11 cellular contexts compared by ENCODE assay signal in genomic region chrX:42290608-42291007, GRCh38.
DNase-seq lines count a peak whose midpoint lies in the region; ATAC-seq and TF ChIP-seq lines count a peak whose summit lies in the region.
"Had no signal": no experiment of that assay in that cellular context is flagged by ENCODE, and none has a peak within 500 bp of the region (broad histone marks: within the 10 kb centered on the region; RNA-seq: fewer than 3 reads in every experiment).

No MANE protein-coding gene starts in this region.

- no peaks in the 10 kb centered on the region for H3K27me3 ChIP-seq in body of pancreas
- no peaks in the 10 kb centered on the region for H3K27me3 ChIP-seq in liver (ENCODE audit: control insufficient read depth in 4 of 4, insufficient read depth in 4 of 4, low read length in 3 of 4)
- H3K27me3 ChIP-seq in neuronal stem cell (ENCODE audit: control insufficient read depth in 3 of 3, insufficient read depth in 3 of 3, low read depth in 1 of 3, low read length in 3 of 3), result no peaks in the 10 kb centered on the region

- H3K36me3 ChIP-seq in body of pancreas (replicated peaks in 1 of 2; ENCODE audit: insufficient read depth in 1 of 2, low read depth in 2 of 2) (no peaks in the 10 kb centered on the region), liver (ENCODE audit: control insufficient read depth in 4 of 4, insufficient read depth in 3 of 4, low read depth in 1 of 4, low read length in 3 of 4) (no peaks in the 10 kb centered on the region), neuronal stem cell (replicated peaks in 1 of 2; ENCODE audit: control insufficient read depth in 2 of 2, insufficient read depth in 2 of 2, low read length in 2 of 2) (no peaks in the 10 kb centered on the region)

- no peak for TF ChIP-seq POLR2A in body of pancreas (IDR thresholded peaks at IDR 0.05)

- intact Hi-C loops in body of pancreas (cut with DNase I) (no loop called here), posterior vena cava (cut with DNase I) (no loop called here)

- in situ Hi-C loops in KBM-7 (cut with MboI; ENCODE audit: low pct_unique_long_range_greater_than_20kb, low sequenced_read_pairs), result no loop called here

- H4K91ac ChIP-seq in neuronal stem cell (ENCODE audit: low read depth, low read length, poor library complexity), result no peak overlapping the region

- H3K9me3 ChIP-seq in body of pancreas (no peaks in the 10 kb centered on the region), liver (ENCODE audit: control insufficient read depth in 4 of 4, low read length in 3 of 4) (no peaks in the 10 kb centered on the region), neuronal stem cell (replicated peaks in 1 of 2; ENCODE audit: control insufficient read depth in 2 of 2, insufficient read depth in 1 of 2, low read depth in 1 of 2, low read length in 2 of 2) (no peaks in the 10 kb centered on the region)

- peak in 5 of 7 experiments; percentile 7 to 39 (median 23) for TF ChIP-seq CTCF in body of pancreas (IDR thresholded peaks at IDR 0.05)
- TF ChIP-seq CTCF in liver (IDR thresholded peaks at IDR 0.05; ENCODE audit: low read depth, low read length, missing input control), result peak; percentile 24

- H3K23ac ChIP-seq in neuronal stem cell (ENCODE audit: low read depth, low read length, poor library complexity), result no peak overlapping the region

- H3K9ac ChIP-seq in liver (ENCODE audit: low read depth in 1 of 2, low read length in 2 of 2) (no peak overlapping the region), neuronal stem cell (ENCODE audit: low read depth, low read length, poor library complexity) (no peak overlapping the region)

- H2BK120ac ChIP-seq in neuronal stem cell (ENCODE audit: low read depth, low read length), result no peak overlapping the region

- no peak overlapping the region for H2AK5ac ChIP-seq in neuronal stem cell (ENCODE audit: low read depth, low read length)

- H3K4me1 ChIP-seq in body of pancreas (no peaks in the 10 kb centered on the region), liver (ENCODE audit: control insufficient read depth in 4 of 4, insufficient read depth in 4 of 4, low read length in 3 of 4) (no peaks in the 10 kb centered on the region), neuronal stem cell (ENCODE audit: control insufficient read depth in 2 of 2, insufficient read depth in 1 of 2, low read depth in 1 of 2, low read length in 2 of 2) (no peaks in the 10 kb centered on the region)

- no peak overlapping the region for H3K4me2 ChIP-seq in neuronal stem cell (ENCODE audit: insufficient read depth, low read length, poor library complexity, severe bottlenecking)

- no peak overlapping the region for H2BK15ac ChIP-seq in neuronal stem cell (ENCODE audit: low read length)

- ATAC-seq in body of pancreas (no peak), HG02678 (IDR thresholded peaks at IDR 0.05; ENCODE audit: unreplicated experiment) (no peak)
- ATAC-seq: naive thymus-derived CD8-positive, alpha-beta T cell had no signal

- H3K27ac ChIP-seq in body of pancreas (no peak overlapping the region), liver (ENCODE audit: low read depth in 1 of 2, low read length in 2 of 2) (no peak overlapping the region), neuronal stem cell (replicated peaks; ENCODE audit: low read length) (no peak overlapping the region)

- H3K18ac ChIP-seq in neuronal stem cell (ENCODE audit: low read length), result no peak overlapping the region

- no peaks in the 10 kb centered on the region for H3K79me1 ChIP-seq in neuronal stem cell (ENCODE audit: low read depth, low read length)

- H3K14ac ChIP-seq in neuronal stem cell (ENCODE audit: low read length), result no peak overlapping the region

- DNase-seq in EH (ENCODE audit: low read depth), result peak; percentile 6
- DNase-seq in KBM-7, result peak; percentile 53
- DNase-seq in body of pancreas, result peak in 1 of 4 donors; percentile 2
- DNase-seq in posterior vena cava (ENCODE audit: low spot score), result no peak
- no peak for DNase-seq in cerebellar nuclear complex (lab: John Stamatoyannopoulos, UW)
- no peak for DNase-seq in neuronal stem cell (ENCODE audit: low spot score)
- DNase-seq: islet precursor cell; naive thymus-derived CD8-positive, alpha-beta T cell; NCI-H187 treated with DMSO at 0.1 percent for 48 hours had no signal

- TF ChIP-seq RAD21 in liver (IDR thresholded peaks at IDR 0.05), result peak; percentile 52 to 72

- no peak overlapping the region for H3K4ac ChIP-seq in neuronal stem cell (ENCODE audit: low read length)

- no peak overlapping the region for H4K8ac ChIP-seq in neuronal stem cell (ENCODE audit: low read depth, low read length)

- no peak overlapping the region for H2BK12ac ChIP-seq in neuronal stem cell (ENCODE audit: low read length)

- H2AFZ ChIP-seq in neuronal stem cell (ENCODE audit: low read length), result no peak overlapping the region

- WGBS in body of pancreas, 2 donors, result 8 to 10% methylated on average over 1 of the region's 1 CpG
- WGBS in liver, result 28% methylated on average over 1 of the region's 1 CpG
- no CpG with 5 or more reads among the region's 1 CpG for WGBS in neuronal stem cell (ENCODE audit: extremely low coverage in 2 of 2, insufficient read length in 2 of 2, insufficient replicate concordance in 1 of 2), 2 donors

- H3K4me3 ChIP-seq in body of pancreas (no peak overlapping the region), liver (ENCODE audit: low read depth in 1 of 3, low read length in 3 of 3) (no peak overlapping the region), neuronal stem cell (ENCODE audit: low read length in 2 of 2) (no peak overlapping the region)

- H2BK5ac ChIP-seq in neuronal stem cell (ENCODE audit: low read length), result no peak overlapping the region

TF ChIP-seq in liver, 16 proteins besides CTCF, POLR2A, EP300 and RAD21:
- no peak for TF ChIP-seq GABPA (IDR thresholded peaks at IDR 0.05 in 1 of 2, conservative IDR thresholded peaks at IDR 0.05 in 1 of 2)
- no peak for TF ChIP-seq ZBTB33 (IDR thresholded peaks at IDR 0.05)
- no peak for TF ChIP-seq YY1 (IDR thresholded peaks at IDR 0.05)
- no peak for TF ChIP-seq TAF1 (conservative IDR thresholded peaks at IDR 0.05)
- TF ChIP-seq EGR1 (IDR thresholded peaks at IDR 0.05; ENCODE audit: low read depth in 2 of 2), result no peak
- TF ChIP-seq ATF3 (IDR thresholded peaks at IDR 0.05), result no peak
- no peak for TF ChIP-seq RXRA (IDR thresholded peaks at IDR 0.05)
- no peak for TF ChIP-seq SP1 (IDR thresholded peaks at IDR 0.05)
- no peak for TF ChIP-seq HNF4A (conservative IDR thresholded peaks at IDR 0.05)
- TF ChIP-seq HNF4G (IDR thresholded peaks at IDR 0.05), result no peak
- no peak for TF ChIP-seq NR2F2 (IDR thresholded peaks at IDR 0.05)
- no peak for TF ChIP-seq FOXA1 (IDR thresholded peaks at IDR 0.05)
- TF ChIP-seq MAX (IDR thresholded peaks at IDR 0.05), result no peak
- TF ChIP-seq FOXA2 (IDR thresholded peaks at IDR 0.05), result no peak
- no peak for TF ChIP-seq JUND (IDR thresholded peaks at IDR 0.05)

Comparison
In these comparisons a context has a peak if more than half of its experiments do, and no peak if none do; other contexts are left out.
1. DNase-seq: peak in EH (single experiment) and KBM-7 (single experiment); none in posterior vena cava (single experiment), cerebellar nuclear complex (0 of 2) and neuronal stem cell (single experiment).